8 cellular contexts compared by ENCODE assay signal in the genomic region with DNA sequence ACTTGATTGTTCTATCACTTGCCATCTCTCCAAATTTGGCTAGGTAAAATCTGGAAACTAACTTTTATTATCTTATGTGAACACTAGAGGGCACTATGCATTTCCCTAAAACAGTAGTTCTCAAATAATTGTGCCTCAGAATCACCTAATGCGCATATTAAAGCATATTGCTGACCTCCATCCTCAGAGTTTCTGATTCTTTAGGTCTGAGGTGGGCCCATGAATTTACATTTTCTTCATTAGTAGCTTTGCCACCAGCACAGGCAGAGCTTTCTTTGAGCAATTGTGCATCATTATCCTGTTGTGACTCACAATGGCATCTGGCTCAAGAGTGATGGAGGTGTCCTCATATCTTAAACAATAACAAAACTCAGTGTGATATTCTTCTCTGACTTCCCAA. TPM values are rescaled to one million over a fixed set of nuclear protein-coding genes. Genes with fewer than 3 reads are reported as not detected.
DNase-seq lines count a peak whose midpoint lies in the region; ATAC-seq and TF ChIP-seq lines count a peak whose summit lies in the region.

No MANE protein-coding gene starts in this region.

- TF ChIP-seq CTCF in HFF-Myc (IDR thresholded peaks at IDR 0.05; ENCODE audit: low read depth, low read length, missing control alignments) (peak; percentile 13), fibroblast of mammary gland (conservative IDR thresholded peaks at IDR 0.05; ENCODE audit: control insufficient read depth, insufficient read depth, low read depth, low read length) (peak; percentile 44), upper lobe of right lung (IDR thresholded peaks at IDR 0.05) (peak; percentile 57)

- H3K4me1 ChIP-seq in upper lobe of right lung, result no peaks in the 10 kb centered on the region

- H3K9me3 ChIP-seq in upper lobe of right lung, result no peaks in the 10 kb centered on the region

- intact Hi-C loops in upper lobe of right lung (cut with DNase I), result no loop called here

- ATAC-seq in upper lobe of right lung (peak; percentile 43), GM19035 (IDR thresholded peaks at IDR 0.05; ENCODE audit: unreplicated experiment) (no peak)

- no peak overlapping the region for H3K27ac ChIP-seq in upper lobe of right lung

- no peak overlapping the region for H3K4me3 ChIP-seq in HFF-Myc (replicated peaks; ENCODE audit: low read depth, low read length)
- H3K4me3 ChIP-seq in fibroblast of mammary gland (ENCODE audit: control insufficient read depth, low read depth, low read length), result no peak overlapping the region
- H3K4me3 ChIP-seq in upper lobe of right lung, result no peak overlapping the region

- H3K27me3 ChIP-seq in upper lobe of right lung, result no peaks in the 10 kb centered on the region

- peak; percentile 14 for DNase-seq in DMS114 treated with DMSO at 0.1 percent for 48 hours (lab: John Stamatoyannopoulos, UW; ENCODE audit: unreplicated experiment)
- DNase-seq in HFF-Myc (ENCODE audit: extremely low read depth, low read depth), result no peak
- DNase-seq in OCI-M1 (lab: John Stamatoyannopoulos, UW), result peak; percentile 32
- peak; percentile 25 for DNase-seq in fibroblast of mammary gland (ENCODE audit: low read depth)
- DNase-seq in upper lobe of right lung, result no peak
- no peak for DNase-seq in 8988T
- DNase-seq in NCI-H128 (lab: John Stamatoyannopoulos, UW; ENCODE audit: unreplicated experiment), result no peak

- no peaks in the 10 kb centered on the region for H3K36me3 ChIP-seq in upper lobe of right lung

RNA-seq across cellular contexts. Expression of a gene that starts 17.5 kb away (rescaled TPM):
- total RNA-seq in upper lobe of right lung, result 6.8 TPM

Comparison
In these comparisons a context has a peak if more than half of its experiments do, and no peak if none do; other contexts are left out.
1. DNase-seq: peak in DMS114 treated with DMSO at 0.1 percent for 48 hours (single experiment), OCI-M1 (single experiment) and fibroblast of mammary gland (single experiment); none in HFF-Myc (single experiment), upper lobe of right lung (single experiment), 8988T (single experiment) and NCI-H128 (single experiment).
2. Peak in every context shown above with its lines, with median percentiles within 50 percentile points of each other: CTCF ChIP-seq.